In the genomic region with DNA sequence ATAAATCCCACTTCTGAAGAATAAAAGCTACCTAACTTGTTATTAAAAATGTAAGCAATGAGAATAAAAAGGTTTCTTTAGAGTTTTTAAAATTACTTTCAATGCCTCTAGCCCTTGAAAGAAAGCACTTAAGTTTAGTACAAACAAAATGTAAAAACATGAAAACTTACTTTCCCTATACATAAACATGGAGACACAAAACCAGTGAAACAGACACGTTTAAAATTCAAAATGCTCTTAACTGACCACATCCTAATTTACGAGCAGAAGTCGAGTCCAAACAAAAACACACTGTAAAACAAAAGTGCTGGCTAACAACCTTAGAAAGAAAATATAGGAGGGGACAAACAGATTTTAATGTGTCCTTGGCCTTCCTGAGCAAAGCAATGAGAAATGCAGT, we compare ENCODE assay signal across 33 cellular contexts.
"Had no signal": no experiment of that assay in that cellular context is flagged by ENCODE, and none has a peak within 500 bp of the region (broad histone marks: within the 10 kb centered on the region; RNA-seq: fewer than 3 reads in every experiment).

No MANE protein-coding gene starts in this region.

- H3K27me3 ChIP-seq: cardiac muscle cell, MG63, SJCRH30 had no signal

- H3K36me3 ChIP-seq: cardiac muscle cell, SJCRH30 had no signal

- H3K27ac ChIP-seq: cardiac muscle cell, SJCRH30, SK-N-MC had no signal

- ATAC-seq: activated T-cell treated with anti-CD3 and anti-CD28 coated beads, Interleukin-2, amount 50 U/mL, for 4 hours; Panc1 had no signal

- DNase-seq: activated B cell treated with CpG ODN at 0.5 μM for 24 hours; activated CD4-positive, alpha-beta memory T cell treated with anti-CD3 and anti-CD28 coated beads for 36 hours; activated CD4-positive, alpha-beta T cell treated with anti-CD3 and anti-CD28 coated beads for 4 hours; activated CD4-positive, alpha-beta T cell treated with anti-CD3 and anti-CD28 coated beads, Interleukin-2, amount 50 U/mL, for 1 hour; activated CD4-positive, CD25-positive, alpha-beta regulatory T cell treated with anti-CD3 and anti-CD28 coated beads, Interleukin-2, amount 50 U/mL, for 72 hours; activated CD8-positive, alpha-beta memory T cell treated with anti-CD3 and anti-CD28 coated beads, Interleukin-2, amount 50 U/mL, for 4 hours; activated gamma-delta T cell treated with Interleukin-2 at 50 U/mL for 16 hours; activated naive CD4-positive, alpha-beta T cell treated with anti-CD3 and anti-CD28 coated beads for 36 hours; activated naive CD8-positive, alpha-beta T cell treated with anti-CD3 and anti-CD28 coated beads for 36 hours; activated T-cell treated with anti-CD3 and anti-CD28 coated beads for 4 hours; activated T-cell treated with anti-CD3 and anti-CD28 coated beads, Interleukin-2, amount 50 U/mL, for 4 hours; amniotic stem cell; aorta; Karpas-422; KBM-7; MG63; NCI-H1048; NCI-H1105 treated with DMSO at 0.1 percent for 48 hours; NCI-H1436; NCI-H1694; NCI-H1930; NCI-H2081 treated with DMSO at 0.1 percent for 48 hours; NCI-H226; NCI-H446 treated with DMSO at 0.1 percent for 48 hours; NCI-H524; SHP77; SJCRH30 had no signal

- H3K27me3 Mint-ChIP-seq: activated B cell treated with CpG ODN at 0.5 μM for 24 hours; activated CD4-positive, alpha-beta memory T cell treated with anti-CD3 and anti-CD28 coated beads for 36 hours; activated naive CD8-positive, alpha-beta T cell treated with anti-CD3 and anti-CD28 coated beads for 36 hours; central memory CD8-positive, alpha-beta T cell had no signal

- H3K9me3 Mint-ChIP-seq: activated naive CD8-positive, alpha-beta T cell treated with anti-CD3 and anti-CD28 coated beads for 36 hours; central memory CD8-positive, alpha-beta T cell had no signal

- H3K4me3 Mint-ChIP-seq: activated B cell treated with CpG ODN at 0.5 μM for 24 hours; activated CD4-positive, alpha-beta memory T cell treated with anti-CD3 and anti-CD28 coated beads for 36 hours; activated naive CD4-positive, alpha-beta T cell treated with anti-CD3 and anti-CD28 coated beads for 36 hours; activated naive CD8-positive, alpha-beta T cell treated with anti-CD3 and anti-CD28 coated beads for 36 hours; activated T-cell treated with anti-CD3 and anti-CD28 coated beads, Interleukin-2, amount 50 U/mL, for 4 hours; activated T-helper 1 cell treated with anti-CD3 and anti-CD28 coated beads, Interleukin-12 subunit alpha, Interleukin-12 subunit beta, Interleukin-2, Interleukin-4 antibody, amounts not matched to agents 30 ng/mL and 10 ng/mL and 1 ng/mL, durations not matched to agents 14 hours and 24 hours and 36 hours; central memory CD8-positive, alpha-beta T cell; T-helper 2 cell treated with Interferon-gamma antibody and Interleukin-4, amounts not matched to agents 5 μg/mL and 100 μg/mL, for 36 hours had no signal

- H3K4me3 ChIP-seq: cardiac muscle cell, MG63, SJCRH30, SK-N-MC had no signal

- H3K27ac Mint-ChIP-seq: activated B cell treated with CpG ODN at 0.5 μM for 24 hours; activated CD4-positive, alpha-beta memory T cell treated with anti-CD3 and anti-CD28 coated beads for 36 hours; activated naive CD4-positive, alpha-beta T cell treated with anti-CD3 and anti-CD28 coated beads for 36 hours; activated naive CD8-positive, alpha-beta T cell treated with anti-CD3 and anti-CD28 coated beads for 36 hours; activated T-helper 1 cell treated with anti-CD3 and anti-CD28 coated beads, Interleukin-12 subunit alpha, Interleukin-12 subunit beta, Interleukin-2, Interleukin-4 antibody, amounts not matched to agents 30 ng/mL and 10 ng/mL and 1 ng/mL, durations not matched to agents 14 hours and 24 hours and 36 hours; T-helper 2 cell treated with Interferon-gamma antibody and Interleukin-4, amounts not matched to agents 5 μg/mL and 100 μg/mL, for 36 hours had no signal
